Comparison of ENCODE assay signal across 1 cellular context in the genomic region with DNA sequence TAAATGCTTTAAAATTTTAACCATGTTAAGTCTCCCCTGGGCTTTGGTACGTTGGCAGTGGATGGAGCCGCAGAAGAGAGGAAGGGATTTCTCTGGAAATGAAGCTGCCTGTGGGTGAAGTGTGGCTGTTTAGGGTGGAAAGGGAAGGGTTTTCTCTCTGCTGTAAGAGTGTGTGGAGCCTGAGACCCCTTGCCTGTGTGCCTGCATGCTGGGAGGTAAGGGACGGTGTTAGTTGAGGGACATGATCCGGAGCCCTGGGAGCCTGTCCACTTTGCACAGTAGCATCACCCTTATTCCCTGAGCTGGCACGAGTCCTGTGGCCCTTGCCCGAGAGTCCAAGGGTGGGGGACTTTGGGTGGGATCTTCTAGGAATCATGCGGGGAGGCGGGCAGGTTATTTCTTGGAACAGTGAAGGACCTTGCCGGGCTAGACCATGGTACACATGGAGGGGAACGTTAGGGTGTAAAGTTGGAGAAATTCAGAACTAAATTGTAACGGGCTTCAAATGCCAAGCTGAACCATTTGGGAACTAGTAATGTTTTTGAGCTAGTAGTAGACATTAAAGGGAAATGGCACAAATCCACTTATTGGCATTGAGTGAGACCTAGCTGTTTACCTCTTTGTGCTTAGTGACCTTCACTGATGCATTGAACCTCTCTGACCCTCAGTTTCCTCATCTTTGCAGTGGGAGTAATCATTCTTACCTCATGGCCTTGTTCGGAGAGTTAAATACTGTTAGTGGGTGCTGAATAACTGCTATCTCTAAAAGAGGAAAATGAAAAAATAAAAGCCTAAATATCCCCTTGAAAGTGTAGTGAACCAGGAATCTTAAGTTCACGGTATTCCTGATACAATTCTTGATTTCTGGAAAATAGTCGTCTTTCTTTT.
TF ChIP-seq lines count a peak whose summit lies in the region.

No MANE protein-coding gene starts in this region.

TF ChIP-seq in HepG2, 621 proteins besides CTCF, POLR2A, EP300 and RAD21:
- TF ChIP-seq ARNT (IDR thresholded peaks at IDR 0.05) (no peak), ZNF629 (CRISPR knock-in tag; conservative IDR thresholded peaks at IDR 0.05) (peak; percentile 64)
